ENCODE assay signal across 13 cellular contexts in genomic region chr14:99242816-99243795, GRCh38. TPM values are rescaled to one million over a fixed set of nuclear protein-coding genes. Genes with fewer than 3 reads are reported as not detected.
DNase-seq lines count a peak whose midpoint lies in the region; ATAC-seq and TF ChIP-seq lines count a peak whose summit lies in the region.
"Had no signal": no experiment of that assay in that cellular context is flagged by ENCODE, and none has a peak within 500 bp of the region (broad histone marks: within the 10 kb centered on the region; RNA-seq: fewer than 3 reads in every experiment).

No MANE protein-coding gene starts in this region.

- H3K4me1 Mint-ChIP-seq in activated naive CD4-positive, alpha-beta T cell treated with anti-CD3 and anti-CD28 coated beads for 36 hours (ENCODE audit: low read depth), result peaks cover 75% of the 10 kb centered on the region
- peaks cover 89% of the 10 kb centered on the region for H3K4me1 Mint-ChIP-seq in activated T-helper 1 cell treated with anti-CD3 and anti-CD28 coated beads, Interleukin-12 subunit alpha, Interleukin-12 subunit beta, Interleukin-2, Interleukin-4 antibody, amounts not matched to agents 30 ng/mL and 10 ng/mL and 1 ng/mL, durations not matched to agents 14 hours and 24 hours and 36 hours (ENCODE audit: low read depth)
- H3K4me1 Mint-ChIP-seq in type B pancreatic cell (ENCODE audit: unreplicated experiment), result peaks cover 75% of the 10 kb centered on the region

- peaks cover 46% of the 10 kb centered on the region for H3K36me3 Mint-ChIP-seq in activated naive CD4-positive, alpha-beta T cell treated with anti-CD3 and anti-CD28 coated beads for 36 hours (ENCODE audit: low read depth)
- H3K36me3 Mint-ChIP-seq in activated T-helper 1 cell treated with anti-CD3 and anti-CD28 coated beads, Interleukin-12 subunit alpha, Interleukin-12 subunit beta, Interleukin-2, Interleukin-4 antibody, amounts not matched to agents 30 ng/mL and 10 ng/mL and 1 ng/mL, durations not matched to agents 14 hours and 24 hours and 36 hours (ENCODE audit: low read depth), result peaks cover 18% of the 10 kb centered on the region
- H3K36me3 Mint-ChIP-seq in type B pancreatic cell, result peaks cover 4% of the 10 kb centered on the region

- intact Hi-C loops in activated naive CD4-positive, alpha-beta T cell treated with anti-CD3 and anti-CD28 coated beads for 36 hours (cut with micrococcal nuclease), result loop anchor here (1.0 kb wide), 2 partner anchors 8 to 17 kb away; no protein-coding TSS in a partner anchor
- intact Hi-C loops in activated T-helper 1 cell treated with anti-CD3 and anti-CD28 coated beads, Interleukin-12 subunit alpha, Interleukin-12 subunit beta, Interleukin-2, Interleukin-4 antibody, amounts not matched to agents 30 ng/mL and 10 ng/mL and 1 ng/mL, durations not matched to agents 14 hours and 24 hours and 36 hours (cut with micrococcal nuclease), result loop anchor here (1.0 to 10.0 kb wide), 4 partner anchors 8 to 1054 kb away; partner anchors contain the start of gene EVL
- intact Hi-C loops in colonic mucosa (cut with DNase I), result no loop called here

- no peaks in the 10 kb centered on the region for H3K9me3 ChIP-seq in iPS-20b (ENCODE audit: insufficient read depth, low read depth, low read length)
- no peaks in the 10 kb centered on the region for H3K9me3 ChIP-seq in colonic mucosa

- no peaks in the 10 kb centered on the region for H3K27me3 Mint-ChIP-seq in activated naive CD4-positive, alpha-beta T cell treated with anti-CD3 and anti-CD28 coated beads for 36 hours (ENCODE audit: low read depth)
- H3K27me3 Mint-ChIP-seq in activated T-helper 1 cell treated with anti-CD3 and anti-CD28 coated beads, Interleukin-12 subunit alpha, Interleukin-12 subunit beta, Interleukin-2, Interleukin-4 antibody, amounts not matched to agents 30 ng/mL and 10 ng/mL and 1 ng/mL, durations not matched to agents 14 hours and 24 hours and 36 hours (ENCODE audit: insufficient read depth), result no peaks in the 10 kb centered on the region
- peaks cover 27% of the 10 kb centered on the region for H3K27me3 Mint-ChIP-seq in type B pancreatic cell

- no peak for ATAC-seq in GM21423 (IDR thresholded peaks at IDR 0.05; ENCODE audit: unreplicated experiment)
- ATAC-seq: GM12878 had no signal

- no peak for DNase-seq in activated naive CD4-positive, alpha-beta T cell treated with anti-CD3 and anti-CD28 coated beads for 36 hours
- no peak for DNase-seq in activated naive CD4-positive, alpha-beta T cell (lab: John Stamatoyannopoulos, UW)
- no peak for DNase-seq in activated T-helper 1 cell treated with anti-CD3 and anti-CD28 coated beads, Interleukin-12 subunit alpha, Interleukin-12 subunit beta, Interleukin-2, Interleukin-4 antibody, amounts not matched to agents 30 ng/mL and 10 ng/mL and 1 ng/mL, durations not matched to agents 14 hours and 24 hours and 36 hours (ENCODE audit: low spot score)
- DNase-seq in type B pancreatic cell (ENCODE audit: extremely low spot score, unreplicated experiment), result no peak
- no peak for DNase-seq in NCI-H1417 treated with DMSO at 0.1 percent for 48 hours (lab: John Stamatoyannopoulos, UW)
- DNase-seq in colonic mucosa, result no peak
- DNase-seq: GOT3, mesenchymal stem cell, NCI-H1105 treated with DMSO at 0.1 percent for 48 hours had no signal

- CTCF ChIA-PET in activated naive CD4-positive, alpha-beta T cell treated with anti-CD3 and anti-CD28 coated beads for 36 hours (lab: Charles Lee), result interaction anchor here (0.6 to 5.5 kb wide), 9 partner anchors 10 to 1011 kb away, joined by 3 to 44 read pairs (median 5); no protein-coding TSS in a partner anchor

- peak overlapping the region; percentile 77 for H3K4me3 Mint-ChIP-seq in activated naive CD4-positive, alpha-beta T cell treated with anti-CD3 and anti-CD28 coated beads for 36 hours
- H3K4me3 Mint-ChIP-seq in activated T-helper 1 cell treated with anti-CD3 and anti-CD28 coated beads, Interleukin-12 subunit alpha, Interleukin-12 subunit beta, Interleukin-2, Interleukin-4 antibody, amounts not matched to agents 30 ng/mL and 10 ng/mL and 1 ng/mL, durations not matched to agents 14 hours and 24 hours and 36 hours, result peak overlapping the region; percentile 82
- H3K4me3 Mint-ChIP-seq in type B pancreatic cell, result peak overlapping the region; percentile 58

- H3K4me1 ChIP-seq in iPS-20b (ENCODE audit: insufficient read depth, low read length), result peaks cover 61% of the 10 kb centered on the region
- no peaks in the 10 kb centered on the region for H3K4me1 ChIP-seq in colonic mucosa

- H3K27me3 ChIP-seq in iPS-20b (ENCODE audit: insufficient read depth, low read length), result peaks cover 20% of the 10 kb centered on the region
- peaks cover 9% of the 10 kb centered on the region for H3K27me3 ChIP-seq in colonic mucosa

- H3K4me3 ChIP-seq in iPS-20b (ENCODE audit: low read length), result no peak overlapping the region
- no peak overlapping the region for H3K4me3 ChIP-seq in colonic mucosa
- H3K4me3 ChIP-seq: cardiac muscle cell, GM12878 had no signal

- H3K36me3 ChIP-seq in iPS-20b (ENCODE audit: insufficient read depth, low read depth, low read length), result no peaks in the 10 kb centered on the region
- H3K36me3 ChIP-seq in colonic mucosa, result no peaks in the 10 kb centered on the region
- H3K36me3 ChIP-seq: cardiac muscle cell had no signal

- H3K9me3 Mint-ChIP-seq in activated naive CD4-positive, alpha-beta T cell treated with anti-CD3 and anti-CD28 coated beads for 36 hours, result no peaks in the 10 kb centered on the region
- no peaks in the 10 kb centered on the region for H3K9me3 Mint-ChIP-seq in activated T-helper 1 cell treated with anti-CD3 and anti-CD28 coated beads, Interleukin-12 subunit alpha, Interleukin-12 subunit beta, Interleukin-2, Interleukin-4 antibody, amounts not matched to agents 30 ng/mL and 10 ng/mL and 1 ng/mL, durations not matched to agents 14 hours and 24 hours and 36 hours
- H3K9me3 Mint-ChIP-seq in type B pancreatic cell, result no peaks in the 10 kb centered on the region

- peak overlapping the region; percentile 93 for H3K27ac Mint-ChIP-seq in activated naive CD4-positive, alpha-beta T cell treated with anti-CD3 and anti-CD28 coated beads for 36 hours
- H3K27ac Mint-ChIP-seq in activated T-helper 1 cell treated with anti-CD3 and anti-CD28 coated beads, Interleukin-12 subunit alpha, Interleukin-12 subunit beta, Interleukin-2, Interleukin-4 antibody, amounts not matched to agents 30 ng/mL and 10 ng/mL and 1 ng/mL, durations not matched to agents 14 hours and 24 hours and 36 hours, result peak overlapping the region; percentile 99
- peak overlapping the region; percentile 90 for H3K27ac Mint-ChIP-seq in type B pancreatic cell

- TF ChIP-seq CTCF in type B pancreatic cell (conservative IDR thresholded peaks at IDR 0.05) (no peak), colonic mucosa (IDR thresholded peaks at IDR 0.05) (no peak)

- H3K9ac ChIP-seq in iPS-20b (ENCODE audit: low read depth, low read length), result peak overlapping the region; percentile 91; the same call in 1 of the 2 replicates
- H3K9ac ChIP-seq in colonic mucosa (ENCODE audit: low read depth in 2 of 2, low read length in 2 of 2), result no peak overlapping the region

- H3K27ac ChIP-seq in iPS-20b (ENCODE audit: low read length) (no peak overlapping the region), colonic mucosa (no peak overlapping the region)
- H3K27ac ChIP-seq: cardiac muscle cell had no signal

RNA-seq across cellular contexts. Expression of gene BCL11B, which starts 28.9 kb away (rescaled TPM):
- 10 to 100 TPM; 71.7 to 71.9 TPM for total RNA-seq in activated naive CD4-positive, alpha-beta T cell treated with anti-CD3 and anti-CD28 coated beads for 36 hours
- total RNA-seq in activated T-helper 1 cell treated with anti-CD3 and anti-CD28 coated beads, Interleukin-12 subunit alpha, Interleukin-12 subunit beta, Interleukin-2, Interleukin-4 antibody, amounts not matched to agents 30 ng/mL and 10 ng/mL and 1 ng/mL, durations not matched to agents 14 hours and 24 hours and 36 hours, result 43.5 and 45.4 TPM in 2 replicates
- total RNA-seq in type B pancreatic cell (ENCODE audit: low replicate concordance) (11.4 and 32.0 TPM in 2 replicates), colonic mucosa (10 to 100 TPM in 1 of 2 donors, 1 to 10 TPM in 1; 5.6 to 10.4 TPM)
